Comparison of ENCODE assay signal across 17 cellular contexts in the genomic region with DNA sequence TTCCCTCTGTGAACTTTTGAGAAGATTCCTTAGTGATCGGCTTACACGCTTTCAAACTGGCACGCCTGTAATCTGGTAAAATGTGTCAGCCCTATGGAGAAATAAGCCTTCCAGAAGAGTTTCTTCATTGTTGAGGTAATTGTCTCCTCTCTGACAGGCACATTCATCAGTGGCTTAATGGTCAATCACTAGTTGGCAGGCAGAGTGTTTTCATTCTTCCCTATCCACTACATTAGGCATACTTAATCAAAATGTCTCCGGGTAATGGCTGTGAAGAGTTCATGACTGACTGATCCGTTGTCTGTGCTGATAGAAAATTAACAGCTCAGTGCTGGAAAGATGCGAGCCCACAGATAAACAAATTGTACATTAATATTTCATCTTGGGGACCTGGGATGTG. TPM values are rescaled to one million over a fixed set of nuclear protein-coding genes. Genes with fewer than 3 reads are reported as not detected.
DNase-seq lines count a peak whose midpoint lies in the region; FAIRE-seq and TF ChIP-seq lines count a peak whose summit lies in the region.
"Had no signal": no experiment of that assay in that cellular context is flagged by ENCODE, and none has a peak within 500 bp of the region (broad histone marks: within the 10 kb centered on the region; RNA-seq: fewer than 3 reads in every experiment).

No MANE protein-coding gene starts in this region.

- H3K79me2 ChIP-seq in OCI-LY7 (ENCODE audit: insufficient read depth, low read depth, low read length): no peaks in the 10 kb centered on the region

- no peaks in the 10 kb centered on the region for H3K27me3 Mint-ChIP-seq in MCF 10A (ENCODE audit: insufficient read depth, unreplicated experiment)

- H3K27ac Mint-ChIP-seq in MCF 10A (ENCODE audit: low read depth, unreplicated experiment): no peak overlapping the region

- H2AFZ ChIP-seq in OCI-LY7 (ENCODE audit: low read length): peak overlapping the region; percentile 91

- peak; percentile 96 for FAIRE-seq in islet of Langerhans (lab: Jason Lieb, UNC)

- H3K4me2 ChIP-seq in OCI-LY7 (ENCODE audit: low read length): peak overlapping the region; percentile 94

- H3K9me3 ChIP-seq in breast epithelium (no peaks in the 10 kb centered on the region), OCI-LY7 (ENCODE audit: low read length) (no peaks in the 10 kb centered on the region)
- H3K9me3 ChIP-seq: right atrium auricular region, SJSA1, testis had no signal

- H3K27ac ChIP-seq in breast epithelium (peak overlapping the region; percentile 61 to 90), OCI-LY7 (ENCODE audit: low read depth, low read length, poor library complexity, severe bottlenecking) (peak overlapping the region; percentile 100)
- H3K27ac ChIP-seq: right atrium auricular region, SJSA1, testis had no signal

- BruUV-seq in MCF 10A (replicated peaks; lab: Mats Ljungman, UMichigan) (no TSS peak), OCI-LY7 (replicated peaks; lab: Mats Ljungman, UMichigan) (no TSS peak)

- TF ChIP-seq POLR2A in breast epithelium (IDR thresholded peaks at IDR 0.05): no peak

- no peaks in the 10 kb centered on the region for H3K36me3 Mint-ChIP-seq in MCF 10A (ENCODE audit: insufficient read depth, unreplicated experiment)

- in situ Hi-C loops in G401 (cut with HindIII; ENCODE audit: low sequenced_read_pairs): no loop called here

- H3K9me3 Mint-ChIP-seq in MCF 10A (ENCODE audit: unreplicated experiment): no peaks in the 10 kb centered on the region

- H3K27me3 ChIP-seq in breast epithelium: no peaks in the 10 kb centered on the region
- H3K27me3 ChIP-seq: right atrium auricular region, SJSA1, testis had no signal

- no peaks in the 10 kb centered on the region for H3K4me1 Mint-ChIP-seq in MCF 10A (ENCODE audit: insufficient read depth, unreplicated experiment)

- H3K36me3 ChIP-seq in breast epithelium: no peaks in the 10 kb centered on the region
- no peaks in the 10 kb centered on the region; the same call in 1 of the 2 replicates for H3K36me3 ChIP-seq in OCI-LY7 (ENCODE audit: insufficient read depth, low read length)
- H3K36me3 ChIP-seq: right atrium auricular region, SJSA1 had no signal

- no peak overlapping the region for H3K4me3 ChIP-seq in breast epithelium
- H3K4me3 ChIP-seq in OCI-LY7 (ENCODE audit: low read depth, low read length, poor library complexity, severe bottlenecking): peak overlapping the region; percentile 63
- H3K4me3 ChIP-seq: right atrium auricular region, SJSA1, testis had no signal

- peaks cover 0 to 18% of the 10 kb centered on the region in 2 donors for H3K4me1 ChIP-seq in breast epithelium
- H3K4me1 ChIP-seq in OCI-LY7 (ENCODE audit: insufficient read depth, low read length, poor library complexity, severe bottlenecking): peaks cover 64% of the 10 kb centered on the region
- H3K4me1 ChIP-seq: SJSA1 had no signal

- DNase-seq in breast epithelium (ENCODE audit: low spot score in 2 of 2) (no peak), MCF 10A (ENCODE audit: unreplicated experiment) (no peak), OCI-LY7 (ENCODE audit: low spot score) (no peak), GF-D8 (lab: John Stamatoyannopoulos, UW) (no peak), G401 (ENCODE audit: low spot score) (no peak), AG08395 (ENCODE audit: low spot score) (no peak)
- DNase-seq in central memory CD4-positive, alpha-beta T cell: no peak
- DNase-seq: activated CD4-positive, alpha-beta T cell treated with anti-CD3 and anti-CD28 coated beads, Interleukin-2, amount 50 U/mL, for 1 hour; amygdala; effector CD8-positive, alpha-beta T cell; hypothalamus; mesendoderm; NCI-H2171; testis had no signal

- no peak overlapping the region for H3K4me3 Mint-ChIP-seq in MCF 10A (ENCODE audit: unreplicated experiment)

- no peaks in the 10 kb centered on the region for H4K20me1 ChIP-seq in OCI-LY7 (ENCODE audit: insufficient read depth, low read length)

- intact Hi-C loops in breast epithelium (cut with DNase I; ENCODE audit: low total_unique reads): no loop called here
- intact Hi-C loops in MCF 10A (cut with micrococcal nuclease): no loop called here
- intact Hi-C loops in OCI-LY7 (cut with micrococcal nuclease; ENCODE audit: unreplicated experiment): loop anchor here (5.0 to 10.0 kb wide), 2 partner anchors 154 to 931 kb away; no protein-coding TSS in a partner anchor

- TF ChIP-seq CTCF in breast epithelium (IDR thresholded peaks at IDR 0.05): no peak
- TF ChIP-seq CTCF in MCF 10A (IDR thresholded peaks at IDR 0.05; ENCODE audit: unreplicated experiment): no peak
- no peak for TF ChIP-seq CTCF in OCI-LY7 (conservative IDR thresholded peaks at IDR 0.05; ENCODE audit: low read length)

- H3K9me2 ChIP-seq in OCI-LY7 (ENCODE audit: insufficient read depth, low read length): no peaks in the 10 kb centered on the region

- POLR2A ChIA-PET in MCF 10A (lab: Yijun Ruan, JAX): interaction anchor here (1.3 kb wide), 1 partner anchor 14 kb away, joined by 3 read pairs; no protein-coding TSS in a partner anchor
- POLR2A ChIA-PET in OCI-LY7 (lab: Charles Lee): interaction anchor here (0.6 to 5.1 kb wide), 9 partner anchors 9 to 680 kb away, joined by 3 to 36 read pairs (median 4); no protein-coding TSS in a partner anchor

- CTCF ChIA-PET in MCF 10A (lab: Yijun Ruan, JAX) (interaction anchor here (0.6 to 3.0 kb wide), 7 partner anchors 10 to 871 kb away, joined by 3 to 8 read pairs (median 4); no protein-coding TSS in a partner anchor), OCI-LY7 (lab: Charles Lee; ENCODE audit: unreplicated experiment) (interaction anchor here (1.7 kb wide), 1 partner anchor 8 kb away, joined by 4 read pairs; no protein-coding TSS in a partner anchor)

RNA-seq across cellular contexts. Expression of a gene that starts 31.3 kb away (rescaled TPM):
- total RNA-seq in breast epithelium (100 to 1,000 TPM in 1 of 3 donors, 10 to 100 TPM in 2; 31.7 to 106 (median 59.6) TPM), MCF 10A (2022) (1.6 and 2.3 TPM in 2 replicates), OCI-LY7 (2022) (not detected in 2 replicates)
- not detected in 2 replicates for total RNA-seq in OCI-LY7 (2014; rRNA removed; shearing (Covaris generic))
- not detected in 2 replicates for total RNA-seq in G401 (2014; rRNA removed; shearing (Covaris generic))
- total RNA-seq: SJSA1 had no signal
